ENCODE assay signal across 11 cellular contexts in genomic region chr2:168712053-168712452, GRCh38.
DNase-seq lines count a peak whose midpoint lies in the region; ATAC-seq and TF ChIP-seq lines count a peak whose summit lies in the region.
"Had no signal": no experiment of that assay in that cellular context is flagged by ENCODE, and none has a peak within 500 bp of the region (broad histone marks: within the 10 kb centered on the region; RNA-seq: fewer than 3 reads in every experiment).

No MANE protein-coding gene starts in this region.

- H3K4me3 ChIP-seq in GM23338 = no peak overlapping the region
- H3K4me3 ChIP-seq: skin epidermis had no signal

- H3K4me2 ChIP-seq in GM23338 = no peak overlapping the region

- no peaks in the 10 kb centered on the region for H3K36me3 Mint-ChIP-seq in GM23338 (ENCODE audit: low read depth)

- H3K4me1 Mint-ChIP-seq in GM23338 = peaks cover 2% of the 10 kb centered on the region; the same call in 1 of the 3 replicates

- H3K4me3 Mint-ChIP-seq in GM23338 = no peak overlapping the region

- ATAC-seq in GM18861 (IDR thresholded peaks at IDR 0.05; ENCODE audit: unreplicated experiment) (peak; percentile 99), GM23338 (peak; percentile 56), HG03571 (IDR thresholded peaks at IDR 0.05; ENCODE audit: unreplicated experiment) (peak; percentile 98)
- ATAC-seq: HCT116 had no signal

- H3F3A ChIP-seq in GM23338 (replicated peaks; ENCODE audit: low read depth) = no peaks in the 10 kb centered on the region

- no peaks in the 10 kb centered on the region for H3K27me3 Mint-ChIP-seq in GM23338 (ENCODE audit: insufficient read depth, low read depth, poor library complexity)

- H3K27me3 ChIP-seq in GM23338 (ENCODE audit: insufficient read depth) = no peaks in the 10 kb centered on the region

- H4K20me1 ChIP-seq in GM23338 (replicated peaks; ENCODE audit: insufficient read depth) = no peaks in the 10 kb centered on the region

- H3K79me2 ChIP-seq in GM23338 (replicated peaks; ENCODE audit: insufficient read depth) = no peaks in the 10 kb centered on the region

- H3K27ac ChIP-seq in GM23338 (ENCODE audit: low read depth) = no peak overlapping the region
- H3K27ac ChIP-seq: skin epidermis had no signal

- H3K4me1 ChIP-seq in GM23338 (ENCODE audit: insufficient read depth) = no peaks in the 10 kb centered on the region

- TF ChIP-seq CTCF in GM23338 (conservative IDR thresholded peaks at IDR 0.05; ENCODE audit: low read depth in 2 of 2) = peak; percentile 31 to 37; a peak in 3 of 4 replicates

- 0 out of 2 replicates have a peak, but pooled peaks cover 3% of the 10 kb centered on the region for H3K9me2 ChIP-seq in GM23338 (ENCODE audit: insufficient read depth)

- no peak overlapping the region for H3K27ac Mint-ChIP-seq in GM23338

- peak; percentile 32 for DNase-seq in GM23338 (ENCODE audit: low spot score)
- DNase-seq in left kidney (ENCODE audit: low read depth, low spot score) = peak; percentile 28
- no peak for DNase-seq in NCI-H446 (lab: John Stamatoyannopoulos, UW)
- no peak for DNase-seq in GOT3 (lab: John Stamatoyannopoulos, UW)
- DNase-seq in activated CD4-positive, CD25-positive, alpha-beta regulatory T cell treated with anti-CD3 and anti-CD28 coated beads, Interleukin-2, amount 50 U/mL, for 72 hours = no peak
- DNase-seq in NCI-H1048 (lab: John Stamatoyannopoulos, UW) = no peak
- DNase-seq: activated naive CD4-positive, alpha-beta T cell treated with anti-CD3 and anti-CD28 coated beads, Interleukin-2, amount 50 U/mL, for 16 hours had no signal

- H2AFZ ChIP-seq in GM23338 = no peak overlapping the region

- no peaks in the 10 kb centered on the region for H3K36me3 ChIP-seq in GM23338 (ENCODE audit: insufficient read depth)

- no peaks in the 10 kb centered on the region for H3K9me3 Mint-ChIP-seq in GM23338

TF ChIP-seq in GM23338, 12 proteins besides CTCF, POLR2A, EP300 and RAD21:
- TF ChIP-seq NANOG (IDR thresholded peaks at IDR 0.05; ENCODE audit: borderline replicate concordance) (no peak), ZNF114 (CRISPR knock-in tag; IDR thresholded peaks at IDR 0.05) (no peak), ETS1 (IDR thresholded peaks at IDR 0.05) (no peak), POLR2AphosphoS5 (IDR thresholded peaks at IDR 0.05; ENCODE audit: low read depth) (no peak), ZNF462 (CRISPR knock-in tag; IDR thresholded peaks at IDR 0.05) (no peak), JUNB (IDR thresholded peaks at IDR 0.05; ENCODE audit: unreplicated experiment) (no peak), STAT1 (IDR thresholded peaks at IDR 0.05; ENCODE audit: unreplicated experiment) (no peak), ZNF331 (CRISPR knock-in tag; IDR thresholded peaks at IDR 0.05; ENCODE audit: low read depth) (no peak), EZH2phosphoT487 (IDR thresholded peaks at IDR 0.05; ENCODE audit: unreplicated experiment) (no peak), EZH2 (IDR thresholded peaks at IDR 0.05; ENCODE audit: low read depth, unreplicated experiment) (no peak)

Comparison
In these comparisons a context has a peak if more than half of its experiments do, and no peak if none do; other contexts are left out.
1. DNase-seq: peak in GM23338 (single experiment) and left kidney (single experiment); none in NCI-H446 (0 of 2), GOT3 (single experiment), activated CD4-positive, CD25-positive, alpha-beta regulatory T cell treated with anti-CD3 and anti-CD28 coated beads, Interleukin-2, amount 50 U/mL, for 72 hours (single experiment) and NCI-H1048 (single experiment).
2. Peak in every context shown above with its lines, with median percentiles within 50 percentile points of each other: ATAC-seq.